ENCODE assay signal across 8 cellular contexts in genomic region chr9:62915661-62916060, GRCh38.
DNase-seq lines count a peak whose midpoint lies in the region; ATAC-seq, FAIRE-seq and TF ChIP-seq lines count a peak whose summit lies in the region.
"Not testable (repeated sequence)": the region's sequence is repeated elsewhere in the genome, so short reads cannot be mapped to it uniquely, and the experiment has no call there.

No MANE protein-coding gene starts in this region.

- H3K36me3 Mint-ChIP-seq in activated naive CD4-positive, alpha-beta T cell treated with anti-CD3 and anti-CD28 coated beads, Interleukin-2, amount 50 U/mL, for 72 hours; stimulated activated effector memory CD8-positive, alpha-beta T cell treated with anti-CD3 and anti-CD28 coated beads, Interleukin-12 subunit alpha, Interleukin-12 subunit beta, amount 100 ng/mL, for 72 hours: not testable (repeated sequence)

- not testable (repeated sequence) for DNase-seq in GM12891 (ENCODE audit: insufficient read length, low spot score); activated naive CD4-positive, alpha-beta T cell treated with anti-CD3 and anti-CD28 coated beads, Interleukin-2, amount 50 U/mL, for 72 hours (ENCODE audit: low spot score in 2 of 2); left ventricle myocardium superior; stimulated activated effector memory CD8-positive, alpha-beta T cell treated with anti-CD3 and anti-CD28 coated beads, Interleukin-12 subunit alpha, Interleukin-12 subunit beta, amount 100 ng/mL, for 72 hours (ENCODE audit: low spot score in 2 of 2)

- H3K9me3 Mint-ChIP-seq in activated naive CD4-positive, alpha-beta T cell treated with anti-CD3 and anti-CD28 coated beads, Interleukin-2, amount 50 U/mL, for 72 hours; stimulated activated effector memory CD8-positive, alpha-beta T cell treated with anti-CD3 and anti-CD28 coated beads, Interleukin-12 subunit alpha, Interleukin-12 subunit beta, amount 100 ng/mL, for 72 hours: not testable (repeated sequence)

- intact Hi-C loops in left ventricle myocardium superior (cut with micrococcal nuclease), result not testable (repeated sequence)

- H3K4me1 Mint-ChIP-seq in stimulated activated effector memory CD8-positive, alpha-beta T cell treated with anti-CD3 and anti-CD28 coated beads, Interleukin-12 subunit alpha, Interleukin-12 subunit beta, amount 100 ng/mL, for 72 hours, result not testable (repeated sequence)

- TF ChIP-seq POLR2A in GM12891 (IDR thresholded peaks at IDR 0.05; ENCODE audit: low read depth, low read length), result not testable (repeated sequence)

- peak; percentile 94 for FAIRE-seq in GM12891 (lab: Jason Lieb, UNC)

- not testable (repeated sequence) for H3K4me3 Mint-ChIP-seq in stimulated activated effector memory CD8-positive, alpha-beta T cell treated with anti-CD3 and anti-CD28 coated beads, Interleukin-12 subunit alpha, Interleukin-12 subunit beta, amount 100 ng/mL, for 72 hours

- H3K27ac Mint-ChIP-seq in activated naive CD4-positive, alpha-beta T cell treated with anti-CD3 and anti-CD28 coated beads, Interleukin-2, amount 50 U/mL, for 72 hours; stimulated activated effector memory CD8-positive, alpha-beta T cell treated with anti-CD3 and anti-CD28 coated beads, Interleukin-12 subunit alpha, Interleukin-12 subunit beta, amount 100 ng/mL, for 72 hours: not testable (repeated sequence)

- peak; percentile 93 for ATAC-seq in GM19328 (IDR thresholded peaks at IDR 0.05; ENCODE audit: unreplicated experiment)
- peak; percentile 100 for ATAC-seq in GM21786 (IDR thresholded peaks at IDR 0.05; ENCODE audit: unreplicated experiment)
- ATAC-seq in HG03045 (IDR thresholded peaks at IDR 0.05; ENCODE audit: unreplicated experiment), result peak; percentile 98
- ATAC-seq in HG03565 (IDR thresholded peaks at IDR 0.05; ENCODE audit: unreplicated experiment), result peak; percentile 100
- peak; percentile 94 to 99 for ATAC-seq in activated naive CD4-positive, alpha-beta T cell treated with anti-CD3 and anti-CD28 coated beads, Interleukin-2, amount 50 U/mL, for 72 hours
- ATAC-seq in left ventricle myocardium superior, result peak; percentile 100
- peak; percentile 93 for ATAC-seq in stimulated activated effector memory CD8-positive, alpha-beta T cell treated with anti-CD3 and anti-CD28 coated beads, Interleukin-12 subunit alpha, Interleukin-12 subunit beta, amount 100 ng/mL, for 72 hours
